14 cellular contexts compared by ENCODE assay signal in genomic region chr13:43044720-43045301, GRCh38. TPM values are rescaled to one million over a fixed set of nuclear protein-coding genes. Genes with fewer than 3 reads are reported as not detected.
A peak's percentile ranks its signal among the peaks of the same experiment; 100 is the strongest.
DNase-seq lines count a peak whose midpoint lies in the region; ATAC-seq and TF ChIP-seq lines count a peak whose summit lies in the region.
"Had no signal": no experiment of that assay in that cellular context is flagged by ENCODE, and none has a peak within 500 bp of the region (broad histone marks: within the 10 kb centered on the region; RNA-seq: fewer than 3 reads in every experiment).

No MANE protein-coding gene starts in this region.

- peak overlapping the region; percentile 20 to 48 for H3K27ac ChIP-seq in left lung
- peak overlapping the region in 3 of 4 donors; percentile 58 to 69 (median 64) for H3K27ac ChIP-seq in tibial nerve
- H3K27ac ChIP-seq: neutrophil, RWPE1 had no signal

- peak overlapping the region; percentile 68 for H3K27ac Mint-ChIP-seq in activated naive CD4-positive, alpha-beta T cell treated with anti-CD3 and anti-CD28 coated beads for 36 hours
- peak overlapping the region; percentile 40 to 77 for H3K27ac Mint-ChIP-seq in T-cell

- no peaks in the 10 kb centered on the region for H3K27me3 Mint-ChIP-seq in activated naive CD4-positive, alpha-beta T cell treated with anti-CD3 and anti-CD28 coated beads for 36 hours (ENCODE audit: low read depth)
- no peaks in the 10 kb centered on the region for H3K27me3 Mint-ChIP-seq in T-cell

- no peak for DNase-seq in activated naive CD4-positive, alpha-beta T cell treated with anti-CD3 and anti-CD28 coated beads for 36 hours
- no peak for DNase-seq in activated naive CD4-positive, alpha-beta T cell treated with Interleukin-2 at 50 U/mL for 16 hours
- no peak for DNase-seq in T-cell
- no peak for DNase-seq in left lung
- no peak for DNase-seq in tibial nerve (ENCODE audit: low spot score in 2 of 2)
- DNase-seq in NCI-H2196 treated with DMSO at 0.1 percent for 48 hours (lab: John Stamatoyannopoulos, UW; ENCODE audit: unreplicated experiment) = no peak
- no peak for DNase-seq in NCI-H128 (lab: John Stamatoyannopoulos, UW; ENCODE audit: unreplicated experiment)
- DNase-seq in iPS-NIHi11 (ENCODE audit: low spot score) = no peak
- DNase-seq: activated CD4-positive, alpha-beta T cell treated with anti-CD3 and anti-CD28 coated beads, Interleukin-2, amount 50 U/mL, for 4 hours; HCEC 1CT; NCI-H2081 treated with DMSO at 0.1 percent for 48 hours had no signal

- no peaks in the 10 kb centered on the region for H3K9me3 Mint-ChIP-seq in activated naive CD4-positive, alpha-beta T cell treated with anti-CD3 and anti-CD28 coated beads for 36 hours
- H3K9me3 Mint-ChIP-seq in T-cell = no peaks in the 10 kb centered on the region

- H3K9me3 ChIP-seq in left lung (no peaks in the 10 kb centered on the region), tibial nerve (no peaks in the 10 kb centered on the region)
- H3K9me3 ChIP-seq: heart left ventricle, neutrophil had no signal

- intact Hi-C loops in activated naive CD4-positive, alpha-beta T cell treated with anti-CD3 and anti-CD28 coated beads for 36 hours (cut with micrococcal nuclease) = loop anchor here (1.0 to 10.0 kb wide), 7 partner anchors 10 to 640 kb away; partner anchors contain the start of genes DNAJC15 and EPSTI1
- intact Hi-C loops in left lung (cut with DNase I) = no loop called here

- POLR2A ChIA-PET in T-cell (lab: Charles Lee) = no interaction called here

- H3K36me3 ChIP-seq in left lung (no peaks in the 10 kb centered on the region), tibial nerve (peaks cover 0 to 8% (median 0%) of the 10 kb centered on the region in 3 donors)
- H3K36me3 ChIP-seq: heart left ventricle, neutrophil had no signal

- H3K4me3 Mint-ChIP-seq in activated naive CD4-positive, alpha-beta T cell treated with anti-CD3 and anti-CD28 coated beads for 36 hours = no peak overlapping the region
- H3K4me3 Mint-ChIP-seq in T-cell = peak overlapping the region in 2 of 3 donors; percentile 39 to 62

- H3K27me3 ChIP-seq in left lung (no peaks in the 10 kb centered on the region), tibial nerve (no peaks in the 10 kb centered on the region)
- H3K27me3 ChIP-seq: heart left ventricle, neutrophil had no signal

- CTCF ChIA-PET in activated naive CD4-positive, alpha-beta T cell treated with anti-CD3 and anti-CD28 coated beads for 36 hours (lab: Charles Lee) = interaction anchor here (0.8 kb wide), 1 partner anchor 18 kb away, joined by 4 read pairs; no protein-coding TSS in a partner anchor
- CTCF ChIA-PET in T-cell (lab: Charles Lee) = no interaction called here

- TF ChIP-seq EP300 in tibial nerve (IDR thresholded peaks at IDR 0.05) = no peak

- H3K4me1 ChIP-seq in left lung (peaks cover 15 to 45% of the 10 kb centered on the region in 2 donors), tibial nerve (peaks cover 0 to 40% (median 8%) of the 10 kb centered on the region in 4 donors)

- H3K4me3 ChIP-seq in left lung (no peak overlapping the region), tibial nerve (no peak overlapping the region)
- H3K4me3 ChIP-seq: heart left ventricle had no signal

- TF ChIP-seq CTCF in left lung (IDR thresholded peaks at IDR 0.05) = no peak
- no peak for TF ChIP-seq CTCF in tibial nerve (IDR thresholded peaks at IDR 0.05)

- ATAC-seq in T-cell (replicated peaks in 1 of 4) (no peak), left lung (no peak)

- H3K36me3 Mint-ChIP-seq in activated naive CD4-positive, alpha-beta T cell treated with anti-CD3 and anti-CD28 coated beads for 36 hours (ENCODE audit: low read depth) = peaks cover 18% of the 10 kb centered on the region
- peaks cover 22% of the 10 kb centered on the region for H3K36me3 Mint-ChIP-seq in T-cell

- TF ChIP-seq POLR2A in tibial nerve (IDR thresholded peaks at IDR 0.05) = no peak

- 70 to 73% methylated on average over 5 of the region's 5 CpGs for WGBS in tibial nerve, 2 donors

- peaks cover 65% of the 10 kb centered on the region for H3K4me1 Mint-ChIP-seq in activated naive CD4-positive, alpha-beta T cell treated with anti-CD3 and anti-CD28 coated beads for 36 hours (ENCODE audit: low read depth)
- H3K4me1 Mint-ChIP-seq in T-cell = peaks cover 58 to 75% (median 72%) of the 10 kb centered on the region in 3 donors

RNA-seq across cellular contexts. Expression of gene DNAJC15, which starts 21.4 kb away (rescaled TPM):
- total RNA-seq in activated naive CD4-positive, alpha-beta T cell treated with anti-CD3 and anti-CD28 coated beads for 36 hours = 10 to 100 TPM; 14.5 to 16.8 TPM
- total RNA-seq in T-cell (10 to 100 TPM in 1 of 5 donors, 1 to 10 TPM in 4; 4.4 to 10.8 (median 8.5) TPM), left lung (10 to 100 TPM; 12.8 to 16.1 TPM), tibial nerve (1 to 10 TPM; 3.7 to 9.2 (median 5.7) TPM)

RNA-seq across cellular contexts. Expression of gene EPSTI1, which starts 52.8 kb away (rescaled TPM):
- 10 to 100 TPM; 17.4 to 19.8 TPM for total RNA-seq in activated naive CD4-positive, alpha-beta T cell treated with anti-CD3 and anti-CD28 coated beads for 36 hours
- total RNA-seq in T-cell (10 to 100 TPM; 15.3 to 29.9 (median 28.5) TPM), left lung (10 to 100 TPM; 21.1 to 22.4 TPM), tibial nerve (10 to 100 TPM in 1 of 4 donors, 1 to 10 TPM in 3; 1.4 to 16.8 (median 3.3) TPM)
